2 cellular contexts compared by ENCODE assay signal in genomic region chrX:103949506-103949905, GRCh38.
TF ChIP-seq lines count a peak whose summit lies in the region.

No MANE protein-coding gene starts in this region.

TF ChIP-seq in HepG2, 621 proteins besides CTCF, POLR2A, EP300 and RAD21:
- TF ChIP-seq MZF1 (CRISPR knock-in tag; IDR thresholded peaks at IDR 0.05; ENCODE audit: borderline replicate concordance) (no peak), HDAC1 (CRISPR knock-in tag; IDR thresholded peaks at IDR 0.05) (no peak), ZNF496 (CRISPR knock-in tag; IDR thresholded peaks at IDR 0.05; ENCODE audit: insufficient replicate concordance) (no peak), KDM5B (CRISPR knock-in tag; IDR thresholded peaks at IDR 0.05; ENCODE audit: borderline replicate concordance) (no peak), MAFF (IDR thresholded peaks at IDR 0.05; ENCODE audit: low read depth, low read length) (peak; percentile 26; the same call in 1 of the 2 replicates), KDM5A (IDR thresholded peaks at IDR 0.05; ENCODE audit: borderline replicate concordance, low read length) (no peak), ZNF546 (CRISPR knock-in tag; conservative IDR thresholded peaks at IDR 0.05) (no peak), GMEB2 (CRISPR knock-in tag; IDR thresholded peaks at IDR 0.05; ENCODE audit: low read depth) (no peak), SPEN (CRISPR knock-in tag; IDR thresholded peaks at IDR 0.05; ENCODE audit: low read depth) (no peak), MAFK (conservative IDR thresholded peaks at IDR 0.05 in 1 of 2, IDR thresholded peaks at IDR 0.05 in 1 of 2; ENCODE audit: low read length in 2 of 2) (peak; percentile 7 to 64; a peak in 1 of 4 replicates), RAD51 (IDR thresholded peaks at IDR 0.05; ENCODE audit: borderline replicate concordance) (no peak), ZNF484 (CRISPR knock-in tag; IDR thresholded peaks at IDR 0.05; ENCODE audit: borderline replicate concordance, low read depth) (no peak), NCOA2 (CRISPR knock-in tag; IDR thresholded peaks at IDR 0.05) (no peak), MIER2 (CRISPR knock-in tag; IDR thresholded peaks at IDR 0.05) (no peak)
- TF ChIP-seq, protein P1, sequence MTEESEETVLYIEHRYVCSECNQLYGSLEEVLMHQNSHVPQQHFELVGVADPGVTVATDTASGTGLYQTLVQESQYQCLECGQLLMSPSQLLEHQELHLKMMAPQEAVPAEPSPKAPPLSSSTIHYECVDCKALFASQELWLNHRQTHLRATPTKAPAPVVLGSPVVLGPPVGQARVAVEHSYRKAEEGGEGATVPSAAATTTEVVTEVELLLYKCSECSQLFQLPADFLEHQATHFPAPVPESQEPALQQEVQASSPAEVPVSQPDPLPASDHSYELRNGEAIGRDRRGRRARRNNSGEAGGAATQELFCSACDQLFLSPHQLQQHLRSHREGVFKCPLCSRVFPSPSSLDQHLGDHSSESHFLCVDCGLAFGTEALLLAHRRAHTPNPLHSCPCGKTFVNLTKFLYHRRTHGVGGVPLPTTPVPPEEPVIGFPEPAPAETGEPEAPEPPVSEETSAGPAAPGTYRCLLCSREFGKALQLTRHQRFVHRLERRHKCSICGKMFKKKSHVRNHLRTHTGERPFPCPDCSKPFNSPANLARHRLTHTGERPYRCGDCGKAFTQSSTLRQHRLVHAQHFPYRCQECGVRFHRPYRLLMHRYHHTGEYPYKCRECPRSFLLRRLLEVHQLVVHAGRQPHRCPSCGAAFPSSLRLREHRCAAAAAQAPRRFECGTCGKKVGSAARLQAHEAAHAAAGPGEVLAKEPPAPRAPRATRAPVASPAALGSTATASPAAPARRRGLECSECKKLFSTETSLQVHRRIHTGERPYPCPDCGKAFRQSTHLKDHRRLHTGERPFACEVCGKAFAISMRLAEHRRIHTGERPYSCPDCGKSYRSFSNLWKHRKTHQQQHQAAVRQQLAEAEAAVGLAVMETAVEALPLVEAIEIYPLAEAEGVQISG (CRISPR knock-in tag; IDR thresholded peaks at IDR 0.05) = no peak
TF ChIP-seq in HepG2: peak in this region for 2.

TF ChIP-seq in IMR-90, 13 proteins besides CTCF, POLR2A, EP300 and RAD21 (continued from another document):
- TF ChIP-seq, protein P2, sequence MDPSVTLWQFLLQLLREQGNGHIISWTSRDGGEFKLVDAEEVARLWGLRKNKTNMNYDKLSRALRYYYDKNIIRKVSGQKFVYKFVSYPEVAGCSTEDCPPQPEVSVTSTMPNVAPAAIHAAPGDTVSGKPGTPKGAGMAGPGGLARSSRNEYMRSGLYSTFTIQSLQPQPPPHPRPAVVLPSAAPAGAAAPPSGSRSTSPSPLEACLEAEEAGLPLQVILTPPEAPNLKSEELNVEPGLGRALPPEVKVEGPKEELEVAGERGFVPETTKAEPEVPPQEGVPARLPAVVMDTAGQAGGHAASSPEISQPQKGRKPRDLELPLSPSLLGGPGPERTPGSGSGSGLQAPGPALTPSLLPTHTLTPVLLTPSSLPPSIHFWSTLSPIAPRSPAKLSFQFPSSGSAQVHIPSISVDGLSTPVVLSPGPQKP (IDR thresholded peaks at IDR 0.05; ENCODE audit: borderline replicate concordance, low read depth, low read length) = no peak
- TF ChIP-seq SMC3 (IDR thresholded peaks at IDR 0.05; ENCODE audit: low read depth, low read length) (no peak), FOS (IDR thresholded peaks at IDR 0.05; ENCODE audit: low read depth, low read length) (no peak), MAZ (IDR thresholded peaks at IDR 0.05; ENCODE audit: borderline replicate concordance, low read depth, low read length) (no peak), CEBPB (IDR thresholded peaks at IDR 0.05; ENCODE audit: low read depth, low read length) (no peak)
